In genomic region chr6:121830759-121831158, GRCh38 we compare ENCODE assay signal across 18 cellular contexts.
"Had no signal": no experiment of that assay in that cellular context is flagged by ENCODE, and none has a peak within 500 bp of the region (broad histone marks: within the 10 kb centered on the region; RNA-seq: fewer than 3 reads in every experiment).

No MANE protein-coding gene starts in this region.

- H3K27me3 Mint-ChIP-seq: activated naive CD8-positive, alpha-beta T cell treated with anti-CD3 and anti-CD28 coated beads, Interleukin-2, amount 10 ng/mL, durations not matched to agents 7 days and 5 days; stimulated activated naive B cell treated with anti-CD40 and anti-IgM and Interleukin-4, amounts not matched to agents 10 μg/mL and 1 μg/mL and 100 μg/mL, for 72 hours had no signal

- H3K4me1 Mint-ChIP-seq: activated naive CD8-positive, alpha-beta T cell treated with anti-CD3 and anti-CD28 coated beads, Interleukin-2, amount 10 ng/mL, durations not matched to agents 7 days and 5 days; immature natural killer cell; stimulated activated naive B cell treated with anti-CD40 and anti-IgM and Interleukin-4, amounts not matched to agents 10 μg/mL and 1 μg/mL and 100 μg/mL, for 72 hours had no signal

- H3K4me3 ChIP-seq: breast epithelium, gastroesophageal sphincter, spleen, upper lobe of left lung had no signal

- ATAC-seq: gastroesophageal sphincter; stimulated activated naive B cell treated with anti-CD40 and anti-IgM and Interleukin-4, amounts not matched to agents 10 μg/mL and 1 μg/mL and 100 μg/mL, for 72 hours had no signal

- H3K27ac Mint-ChIP-seq: activated naive CD8-positive, alpha-beta T cell treated with anti-CD3 and anti-CD28 coated beads, Interleukin-2, amount 10 ng/mL, durations not matched to agents 7 days and 5 days; endodermal cell; immature natural killer cell; stimulated activated naive B cell treated with anti-CD40 and anti-IgM and Interleukin-4, amounts not matched to agents 10 μg/mL and 1 μg/mL and 100 μg/mL, for 72 hours had no signal

- H3K36me3 ChIP-seq: breast epithelium, gastroesophageal sphincter, spleen, upper lobe of left lung had no signal

- H3K27ac ChIP-seq: gastroesophageal sphincter, parathyroid adenoma, spleen, upper lobe of left lung had no signal

- H3K27me3 ChIP-seq: breast epithelium, gastroesophageal sphincter, spleen, upper lobe of left lung had no signal

- H3K36me3 Mint-ChIP-seq: activated naive CD8-positive, alpha-beta T cell treated with anti-CD3 and anti-CD28 coated beads, Interleukin-2, amount 10 ng/mL, durations not matched to agents 7 days and 5 days; stimulated activated naive B cell treated with anti-CD40 and anti-IgM and Interleukin-4, amounts not matched to agents 10 μg/mL and 1 μg/mL and 100 μg/mL, for 72 hours had no signal

- H3K4me3 Mint-ChIP-seq: activated naive CD8-positive, alpha-beta T cell treated with anti-CD3 and anti-CD28 coated beads, Interleukin-2, amount 10 ng/mL, durations not matched to agents 7 days and 5 days; endodermal cell; immature natural killer cell; neural crest cell; stimulated activated naive B cell treated with anti-CD40 and anti-IgM and Interleukin-4, amounts not matched to agents 10 μg/mL and 1 μg/mL and 100 μg/mL, for 72 hours had no signal

- H3K9me3 ChIP-seq: breast epithelium, gastroesophageal sphincter, spleen, upper lobe of left lung had no signal

- H3K9me3 Mint-ChIP-seq: activated naive CD8-positive, alpha-beta T cell treated with anti-CD3 and anti-CD28 coated beads, Interleukin-2, amount 10 ng/mL, durations not matched to agents 7 days and 5 days had no signal

- H3K4me1 ChIP-seq: breast epithelium, parathyroid adenoma, spleen, upper lobe of left lung had no signal

- DNase-seq: activated effector memory CD4-positive, alpha-beta T cell treated with anti-CD3 and anti-CD28 coated beads, Interleukin-2, amount 50 U/mL, for 16 hours; activated naive CD8-positive, alpha-beta T cell treated with anti-CD3 and anti-CD28 coated beads, Interleukin-2, amount 10 ng/mL, durations not matched to agents 7 days and 5 days; activated T-cell treated with anti-CD3 and anti-CD28 coated beads, Interleukin-2, amount 50 U/mL, for 1 hour; aorta; endodermal cell; immature natural killer cell; left cardiac atrium; retina; SHP77; spleen; stimulated activated CD4-positive, alpha-beta T cell treated with anti-CD3 and anti-CD28 coated beads, Interleukin-1b, Interleukin-23, amount 100 ng/mL, for 48 hours; stimulated activated naive B cell treated with anti-CD40 and anti-IgM and Interleukin-4, amounts not matched to agents 10 μg/mL and 1 μg/mL and 100 μg/mL, for 72 hours; T-helper 2 cell; upper lobe of left lung had no signal
